In the genomic region with DNA sequence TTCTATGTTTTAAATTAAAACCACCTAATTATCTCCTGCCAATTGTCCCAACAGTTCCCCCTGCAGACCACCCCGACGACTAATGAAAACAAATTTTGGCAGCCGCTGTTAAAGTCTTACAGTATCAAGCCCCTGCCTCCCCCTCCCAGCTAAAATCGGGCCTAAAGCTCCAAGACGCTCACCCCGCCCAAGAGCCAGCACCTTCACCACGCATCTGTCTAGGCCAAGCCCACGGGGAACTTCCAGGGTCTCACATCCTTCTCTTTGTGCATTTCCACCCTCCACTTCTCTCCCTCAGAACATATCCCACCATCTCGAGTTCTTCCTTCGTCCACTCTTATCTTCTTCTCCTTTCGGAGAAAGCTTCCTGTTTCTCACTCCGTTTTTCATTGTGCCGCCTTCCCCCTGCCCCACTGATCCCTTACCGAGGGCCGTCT, we compare ENCODE assay signal across 7 cellular contexts. TPM values are rescaled to one million over a fixed set of nuclear protein-coding genes. Genes with fewer than 3 reads are reported as not detected.
A peak's percentile ranks its signal among the peaks of the same experiment; 100 is the strongest.
DNase-seq lines count a peak whose midpoint lies in the region; ATAC-seq, FAIRE-seq and TF ChIP-seq lines count a peak whose summit lies in the region.

No MANE protein-coding gene starts in this region.

- H3K4me1 Mint-ChIP-seq in MCF 10A (ENCODE audit: insufficient read depth, unreplicated experiment), result peaks cover 10% of the 10 kb centered on the region
- peaks cover 60% of the 10 kb centered on the region for H3K4me1 Mint-ChIP-seq in stimulated activated naive CD8-positive, alpha-beta T cell treated with anti-CD3 and anti-CD28 coated beads, Interleukin-15, amount 100 ng/mL, for 72 hours

- H3K4me3 Mint-ChIP-seq in MCF 10A (ENCODE audit: unreplicated experiment), result peak overlapping the region; percentile 99
- peak overlapping the region; percentile 89 to 98 for H3K4me3 Mint-ChIP-seq in stimulated activated naive CD8-positive, alpha-beta T cell treated with anti-CD3 and anti-CD28 coated beads, Interleukin-15, amount 100 ng/mL, for 72 hours

- ATAC-seq in HG03025 (IDR thresholded peaks at IDR 0.05; ENCODE audit: low FRiP score, unreplicated experiment) (peak; percentile 0), HG03196 (IDR thresholded peaks at IDR 0.05; ENCODE audit: unreplicated experiment) (no peak)
- no peak for ATAC-seq in stimulated activated naive CD8-positive, alpha-beta T cell treated with anti-CD3 and anti-CD28 coated beads, Interleukin-15, amount 100 ng/mL, for 72 hours

- CTCF ChIA-PET in MCF 10A (lab: Yijun Ruan, JAX), result interaction anchor here (0.6 to 4.3 kb wide), 11 partner anchors 10 to 808 kb away, joined by 3 to 38 read pairs (median 3); a partner anchor contains a TSS

- no peak for DNase-seq in GM12892 (ENCODE audit: insufficient read length)
- peak; percentile 19 to 57 for DNase-seq in SJCRH30
- no peak for DNase-seq in MCF 10A (ENCODE audit: unreplicated experiment)
- DNase-seq in lung microvascular endothelial cell (ENCODE audit: low read depth in 2 of 2), result peak; percentile 27 to 42
- DNase-seq in stimulated activated naive CD8-positive, alpha-beta T cell treated with anti-CD3 and anti-CD28 coated beads, Interleukin-15, amount 100 ng/mL, for 72 hours, result no peak

- H3K27ac ChIP-seq in SJCRH30, result peak overlapping the region; percentile 97

- H3K4me1 ChIP-seq in SJCRH30, result no peaks in the 10 kb centered on the region

- H3K36me3 Mint-ChIP-seq in MCF 10A (ENCODE audit: insufficient read depth, unreplicated experiment), result peaks cover 33% of the 10 kb centered on the region

- no peak for TF ChIP-seq POLR2A in GM12892 (IDR thresholded peaks at IDR 0.05; ENCODE audit: low read depth, low read length)

- peak overlapping the region; percentile 88 for H3K4me3 ChIP-seq in SJCRH30

- H3K9me3 ChIP-seq in SJCRH30 (replicated peaks), result no peaks in the 10 kb centered on the region

- peak overlapping the region; percentile 99 for H3K27ac Mint-ChIP-seq in MCF 10A (ENCODE audit: low read depth, unreplicated experiment)
- peak overlapping the region; percentile 96 to 99 for H3K27ac Mint-ChIP-seq in stimulated activated naive CD8-positive, alpha-beta T cell treated with anti-CD3 and anti-CD28 coated beads, Interleukin-15, amount 100 ng/mL, for 72 hours

- H3K27me3 Mint-ChIP-seq in MCF 10A (ENCODE audit: insufficient read depth, unreplicated experiment), result no peaks in the 10 kb centered on the region
- H3K27me3 Mint-ChIP-seq in stimulated activated naive CD8-positive, alpha-beta T cell treated with anti-CD3 and anti-CD28 coated beads, Interleukin-15, amount 100 ng/mL, for 72 hours, result no peaks in the 10 kb centered on the region

- no peaks in the 10 kb centered on the region for H3K9me3 Mint-ChIP-seq in MCF 10A (ENCODE audit: unreplicated experiment)
- no peaks in the 10 kb centered on the region for H3K9me3 Mint-ChIP-seq in stimulated activated naive CD8-positive, alpha-beta T cell treated with anti-CD3 and anti-CD28 coated beads, Interleukin-15, amount 100 ng/mL, for 72 hours

- no peaks in the 10 kb centered on the region for H3K27me3 ChIP-seq in SJCRH30

- no peak for TF ChIP-seq CTCF in MCF 10A (IDR thresholded peaks at IDR 0.05; ENCODE audit: unreplicated experiment)

- H3K36me3 ChIP-seq in SJCRH30, result peaks cover 35% of the 10 kb centered on the region

- POLR2A ChIA-PET in MCF 10A (lab: Yijun Ruan, JAX), result interaction anchor here (0.6 to 4.7 kb wide), 37 partner anchors 9 to 1453 kb away, joined by 3 to 40 read pairs (median 4); a partner anchor contains a TSS

- BruUV-seq in MCF 10A (replicated peaks; lab: Mats Ljungman, UMichigan), result no TSS peak

- intact Hi-C loops in MCF 10A (cut with micrococcal nuclease), result loop anchor here (2.0 to 5.0 kb wide), 3 partner anchors 205 to 540 kb away; no protein-coding TSS in a partner anchor

- FAIRE-seq in GM12892 (lab: Jason Lieb, UNC), result peak; percentile 40

RNA-seq across cellular contexts. Expression of a gene that starts 0.4 kb away (rescaled TPM):
- polyA plus RNA-seq in GM12892 (2012; ENCODE audit: missing spikeins), result 94.6 TPM
- total RNA-seq in SJCRH30 (2014; rRNA removed; shearing (Covaris generic)), result 152 and 174 TPM in 2 replicates
- total RNA-seq in MCF 10A (2022) (140 and 147 TPM in 2 replicates), lung microvascular endothelial cell (69.4 and 79.8 TPM in 2 replicates)

RNA-seq across cellular contexts. Expression of a gene that starts 1.6 kb away (rescaled TPM):
- 29.9 TPM for polyA plus RNA-seq in GM12892 (2012; ENCODE audit: missing spikeins)
- 35.8 and 46.8 TPM in 2 replicates for total RNA-seq in SJCRH30 (2014; rRNA removed; shearing (Covaris generic))
- total RNA-seq in MCF 10A (2022), result 18.9 and 23.7 TPM in 2 replicates
- 15.1 and 16.8 TPM in 2 replicates for total RNA-seq in lung microvascular endothelial cell

Comparison
In these comparisons a context has a peak if more than half of its experiments do, and no peak if none do; other contexts are left out.
1. DNase-seq: peak in SJCRH30 (2 of 2) and lung microvascular endothelial cell (2 of 2); none in GM12892 (single experiment), MCF 10A (single experiment) and stimulated activated naive CD8-positive, alpha-beta T cell treated with anti-CD3 and anti-CD28 coated beads, Interleukin-15, amount 100 ng/mL, for 72 hours (0 of 2).